In genomic region chr1:207868769-207869721, GRCh38 we compare ENCODE assay signal across 1 cellular context.
TF ChIP-seq lines count a peak whose summit lies in the region.

No MANE protein-coding gene starts in this region.

TF ChIP-seq in K562, 482 proteins besides CTCF, POLR2A, EP300 and RAD21 (continued from another document and continues in another):
- TF ChIP-seq RREB1 (CRISPR knock-in tag; IDR thresholded peaks at IDR 0.05) (0 out of 2 replicates have a peak, but pooled peaks have one; percentile 71), TAF15 (IDR thresholded peaks at IDR 0.05; ENCODE audit: low read depth, low read length) (no peak), ZNF668 (CRISPR knock-in tag; IDR thresholded peaks at IDR 0.05) (no peak), ZNF165 (CRISPR knock-in tag; IDR thresholded peaks at IDR 0.05; ENCODE audit: borderline replicate concordance) (no peak), POLR2H (tag; IDR thresholded peaks at IDR 0.05; ENCODE audit: low read depth) (no peak), GTF2E2 (tag; IDR thresholded peaks at IDR 0.05) (peak; percentile 74; the same call in 1 of the 2 replicates), THAP12 (CRISPR knock-in tag; IDR thresholded peaks at IDR 0.05) (peak; percentile 19; the same call in 1 of the 2 replicates), ZMIZ1 (IDR thresholded peaks at IDR 0.05; ENCODE audit: low read depth in 2 of 2, low read length in 2 of 2) (no peak), E2F1 (CRISPR knock-in tag; IDR thresholded peaks at IDR 0.05) (peak; percentile 82; the same call in 1 of the 2 replicates), ZNF778 (CRISPR knock-in tag; IDR thresholded peaks at IDR 0.05) (no peak), ZNF707 (CRISPR knock-in tag; conservative IDR thresholded peaks at IDR 0.05) (no peak), TEAD4 (IDR thresholded peaks at IDR 0.05; ENCODE audit: low read length) (no peak), TEAD4 (CRISPR knock-in tag; IDR thresholded peaks at IDR 0.05; ENCODE audit: borderline replicate concordance) (no peak), RFX5 (IDR thresholded peaks at IDR 0.05; ENCODE audit: low read depth, low read length) (no peak), CXXC5 (CRISPR knock-in tag; IDR thresholded peaks at IDR 0.05) (peak; percentile 95), HDAC1 (IDR thresholded peaks at IDR 0.05) (no peak), CC2D1A (IDR thresholded peaks at IDR 0.05) (no peak), TSC22D4 (tag; IDR thresholded peaks at IDR 0.05) (no peak), RBBP5 (IDR thresholded peaks at IDR 0.05; ENCODE audit: borderline replicate concordance, insufficient read depth, low read length, poor library complexity, severe bottlenecking) (peak; percentile 77), EWSR1 (IDR thresholded peaks at IDR 0.05; ENCODE audit: borderline replicate concordance, low read depth, partially characterized antibody) (no peak), YY1 (IDR thresholded peaks at IDR 0.05; ENCODE audit: borderline replicate concordance in 1 of 3, control insufficient read depth in 1 of 3, extremely low read depth in 1 of 3, insufficient read depth in 3 of 3, insufficient read length in 1 of 3, insufficient replicate concordance in 2 of 3, low read depth in 1 of 3, low read length in 2 of 3) (peak in 2 of 3 experiments; percentile 56 to 59), SIN3A (IDR thresholded peaks at IDR 0.05; ENCODE audit: borderline replicate concordance in 2 of 2, control insufficient read depth in 1 of 2, low read depth in 2 of 2, low read length in 2 of 2) (peak in 1 of 2 experiments; percentile 68; a peak in 1 of 4 replicates), RNF2 (IDR thresholded peaks at IDR 0.05) (no peak), CBFB (CRISPR knock-in tag; IDR thresholded peaks at IDR 0.05) (no peak), TRIM24 (IDR thresholded peaks at IDR 0.05) (no peak), ZNF699 (CRISPR knock-in tag; IDR thresholded peaks at IDR 0.05; ENCODE audit: insufficient replicate concordance) (no peak), MLX (CRISPR knock-in tag; conservative IDR thresholded peaks at IDR 0.05) (0 out of 4 replicates have a peak, but pooled peaks of 1 of the 2 experiments have one; percentile 25), ZNF347 (CRISPR knock-in tag; IDR thresholded peaks at IDR 0.05; ENCODE audit: low read depth) (no peak), STAT5B (CRISPR knock-in tag; IDR thresholded peaks at IDR 0.05) (no peak)
- TF ChIP-seq, protein P1, sequence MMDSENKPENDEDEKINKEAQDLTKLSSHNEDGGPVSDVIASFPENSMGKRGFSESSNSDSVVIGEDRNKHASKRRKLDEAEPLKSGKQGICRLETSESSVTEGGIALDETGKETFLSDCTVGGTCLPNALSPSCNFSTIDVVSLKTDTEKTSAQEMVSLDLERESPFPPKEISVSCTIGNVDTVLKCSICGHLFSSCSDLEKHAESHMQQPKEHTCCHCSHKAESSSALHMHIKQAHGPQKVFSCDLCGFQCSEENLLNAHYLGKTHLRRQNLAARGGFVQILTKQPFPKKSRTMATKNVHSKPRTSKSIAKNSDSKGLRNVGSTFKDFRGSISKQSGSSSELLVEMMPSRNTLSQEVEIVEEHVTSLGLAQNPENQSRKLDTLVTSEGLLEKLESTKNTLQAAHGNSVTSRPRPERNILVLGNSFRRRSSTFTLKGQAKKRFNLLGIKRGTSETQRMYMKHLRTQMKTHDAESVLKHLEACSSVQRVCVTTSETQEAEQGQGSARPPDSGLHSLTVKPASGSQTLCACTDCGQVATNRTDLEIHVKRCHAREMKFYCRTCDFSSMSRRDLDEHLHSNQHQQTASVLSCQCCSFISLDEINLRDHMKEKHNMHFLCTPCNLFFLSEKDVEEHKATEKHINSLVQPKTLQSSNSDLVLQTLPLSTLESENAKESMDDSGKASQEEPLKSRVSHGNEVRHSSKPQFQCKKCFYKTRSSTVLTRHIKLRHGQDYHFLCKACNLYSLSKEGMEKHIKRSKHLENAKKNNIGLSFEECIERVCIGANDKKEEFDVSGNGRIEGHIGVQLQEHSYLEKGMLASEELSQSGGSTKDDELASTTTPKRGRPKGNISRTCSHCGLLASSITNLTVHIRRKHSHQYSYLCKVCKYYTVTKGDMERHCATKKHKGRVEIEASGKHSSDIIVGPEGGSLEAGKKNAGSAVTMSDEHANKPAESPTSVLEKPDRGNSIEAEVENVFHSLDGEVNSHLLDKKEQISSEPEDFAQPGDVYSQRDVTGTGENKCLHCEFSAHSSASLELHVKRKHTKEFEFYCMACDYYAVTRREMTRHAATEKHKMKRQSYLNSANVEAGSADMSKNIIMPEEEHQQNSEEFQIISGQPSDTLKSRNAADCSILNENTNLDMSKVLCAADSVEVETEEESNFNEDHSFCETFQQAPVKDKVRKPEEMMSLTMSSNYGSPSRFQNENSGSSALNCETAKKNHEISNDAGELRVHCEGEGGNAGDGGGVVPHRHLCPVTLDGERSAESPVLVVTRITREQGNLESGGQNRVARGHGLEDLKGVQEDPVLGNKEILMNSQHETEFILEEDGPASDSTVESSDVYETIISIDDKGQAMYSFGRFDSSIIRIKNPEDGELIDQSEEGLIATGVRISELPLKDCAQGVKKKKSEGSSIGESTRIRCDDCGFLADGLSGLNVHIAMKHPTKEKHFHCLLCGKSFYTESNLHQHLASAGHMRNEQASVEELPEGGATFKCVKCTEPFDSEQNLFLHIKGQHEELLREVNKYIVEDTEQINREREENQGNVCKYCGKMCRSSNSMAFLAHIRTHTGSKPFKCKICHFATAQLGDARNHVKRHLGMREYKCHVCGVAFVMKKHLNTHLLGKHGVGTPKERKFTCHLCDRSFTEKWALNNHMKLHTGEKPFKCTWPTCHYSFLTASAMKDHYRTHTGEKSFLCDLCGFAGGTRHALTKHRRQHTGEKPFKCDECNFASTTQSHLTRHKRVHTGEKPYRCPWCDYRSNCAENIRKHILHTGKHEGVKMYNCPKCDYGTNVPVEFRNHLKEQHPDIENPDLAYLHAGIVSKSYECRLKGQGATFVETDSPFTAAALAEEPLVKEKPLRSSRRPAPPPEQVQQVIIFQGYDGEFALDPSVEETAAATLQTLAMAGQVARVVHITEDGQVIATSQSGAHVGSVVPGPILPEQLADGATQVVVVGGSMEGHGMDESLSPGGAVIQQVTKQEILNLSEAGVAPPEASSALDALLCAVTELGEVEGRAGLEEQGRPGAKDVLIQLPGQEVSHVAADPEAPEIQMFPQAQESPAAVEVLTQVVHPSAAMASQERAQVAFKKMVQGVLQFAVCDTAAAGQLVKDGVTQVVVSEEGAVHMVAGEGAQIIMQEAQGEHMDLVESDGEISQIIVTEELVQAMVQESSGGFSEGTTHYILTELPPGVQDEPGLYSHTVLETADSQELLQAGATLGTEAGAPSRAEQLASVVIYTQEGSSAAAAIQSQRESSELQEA (IDR thresholded peaks at IDR 0.05; ENCODE audit: low read depth) = no peak
- TF ChIP-seq, protein P2, sequence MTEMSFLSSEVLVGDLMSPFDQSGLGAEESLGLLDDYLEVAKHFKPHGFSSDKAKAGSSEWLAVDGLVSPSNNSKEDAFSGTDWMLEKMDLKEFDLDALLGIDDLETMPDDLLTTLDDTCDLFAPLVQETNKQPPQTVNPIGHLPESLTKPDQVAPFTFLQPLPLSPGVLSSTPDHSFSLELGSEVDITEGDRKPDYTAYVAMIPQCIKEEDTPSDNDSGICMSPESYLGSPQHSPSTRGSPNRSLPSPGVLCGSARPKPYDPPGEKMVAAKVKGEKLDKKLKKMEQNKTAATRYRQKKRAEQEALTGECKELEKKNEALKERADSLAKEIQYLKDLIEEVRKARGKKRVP (CRISPR knock-in tag; IDR thresholded peaks at IDR 0.05) = peak; percentile 17; the same call in 1 of the 2 replicates
- TF ChIP-seq, protein P3, sequence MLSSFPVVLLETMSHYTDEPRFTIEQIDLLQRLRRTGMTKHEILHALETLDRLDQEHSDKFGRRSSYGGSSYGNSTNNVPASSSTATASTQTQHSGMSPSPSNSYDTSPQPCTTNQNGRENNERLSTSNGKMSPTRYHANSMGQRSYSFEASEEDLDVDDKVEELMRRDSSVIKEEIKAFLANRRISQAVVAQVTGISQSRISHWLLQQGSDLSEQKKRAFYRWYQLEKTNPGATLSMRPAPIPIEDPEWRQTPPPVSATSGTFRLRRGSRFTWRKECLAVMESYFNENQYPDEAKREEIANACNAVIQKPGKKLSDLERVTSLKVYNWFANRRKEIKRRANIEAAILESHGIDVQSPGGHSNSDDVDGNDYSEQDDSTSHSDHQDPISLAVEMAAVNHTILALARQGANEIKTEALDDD (IDR thresholded peaks at IDR 0.05) = no peak
